Comparison of ENCODE assay signal across 8 cellular contexts in genomic region chr22:37999640-38000272, GRCh38. TPM values are rescaled to one million over a fixed set of nuclear protein-coding genes. Genes with fewer than 3 reads are reported as not detected.
A peak's percentile ranks its signal among the peaks of the same experiment; 100 is the strongest.
DNase-seq lines count a peak whose midpoint lies in the region; ATAC-seq and TF ChIP-seq lines count a peak whose summit lies in the region.

No MANE protein-coding gene starts in this region.

- H3K27ac ChIP-seq in right atrium auricular region, result peak overlapping the region in 1 of 2 donors; percentile 11
- no peak overlapping the region for H3K27ac ChIP-seq in thoracic aorta
- H3K27ac ChIP-seq in thyroid gland, result no peak overlapping the region

- TF ChIP-seq CTCF in right atrium auricular region (IDR thresholded peaks at IDR 0.05) (no peak), fibroblast of mammary gland (conservative IDR thresholded peaks at IDR 0.05; ENCODE audit: control insufficient read depth, insufficient read depth, low read depth, low read length) (no peak), thoracic aorta (IDR thresholded peaks at IDR 0.05) (no peak), thyroid gland (IDR thresholded peaks at IDR 0.05) (no peak)

- 86 to 92% methylated on average over 10 to 13 of the region's 16 CpGs for WGBS in thyroid gland, 2 donors

- DNase-seq in Right ventricle myocardium superior, result no peak
- no peak for DNase-seq in right atrium auricular region (ENCODE audit: low spot score)
- DNase-seq in SHP77 (lab: John Stamatoyannopoulos, UW), result peak; percentile 67 to 85
- peak; percentile 57 for DNase-seq in fibroblast of mammary gland (ENCODE audit: low read depth)
- peak; percentile 13 for DNase-seq in thoracic aorta (ENCODE audit: low spot score)
- no peak for DNase-seq in D341Med (ENCODE audit: low spot score)
- no peak for DNase-seq in thyroid gland

- no peak for TF ChIP-seq POLR2A in thyroid gland (IDR thresholded peaks at IDR 0.05)

- H3K9me3 ChIP-seq in right atrium auricular region (no peaks in the 10 kb centered on the region), thoracic aorta (no peaks in the 10 kb centered on the region), thyroid gland (no peaks in the 10 kb centered on the region)

- H3K4me1 ChIP-seq in right atrium auricular region (peaks cover 0 to 11% of the 10 kb centered on the region in 2 donors), thoracic aorta (ENCODE audit: control insufficient read depth in 1 of 2, low read depth in 2 of 2) (peaks cover 0 to 8% of the 10 kb centered on the region in 2 donors), thyroid gland (no peaks in the 10 kb centered on the region)

- H3K36me3 ChIP-seq in right atrium auricular region, result no peaks in the 10 kb centered on the region
- H3K36me3 ChIP-seq in thoracic aorta, result no peaks in the 10 kb centered on the region
- H3K36me3 ChIP-seq in thyroid gland, result no peaks in the 10 kb centered on the region

- peak; percentile 14 for ATAC-seq in Right ventricle myocardium superior (ENCODE audit: poor library complexity)
- no peak for ATAC-seq in thoracic aorta (ENCODE audit: insufficient number of reproducible peaks, low FRiP score, low read depth)
- no peak for ATAC-seq in GM21515 (IDR thresholded peaks at IDR 0.05; ENCODE audit: unreplicated experiment)

- intact Hi-C loops in Right ventricle myocardium superior (cut with DNase I) (no loop called here), thyroid gland (cut with DNase I) (no loop called here)

- no peak overlapping the region for H3K4me3 ChIP-seq in right atrium auricular region
- no peak overlapping the region for H3K4me3 ChIP-seq in fibroblast of mammary gland (ENCODE audit: control insufficient read depth, low read depth, low read length)
- H3K4me3 ChIP-seq in thoracic aorta, result no peak overlapping the region
- no peak overlapping the region for H3K4me3 ChIP-seq in thyroid gland (replicated peaks in 1 of 3)

- H3K27me3 ChIP-seq in right atrium auricular region (no peaks in the 10 kb centered on the region), thoracic aorta (replicated peaks; ENCODE audit: insufficient read depth) (no peaks in the 10 kb centered on the region), thyroid gland (no peaks in the 10 kb centered on the region)

RNA-seq across cellular contexts. Expression of gene SOX10, which starts 15.4 kb away (rescaled TPM):
- total RNA-seq in Right ventricle myocardium superior, result 1.2 TPM
- total RNA-seq in right atrium auricular region, result 1 to 10 TPM; 1.5 to 7.0 TPM
- total RNA-seq in thoracic aorta, result under 1 TPM; 0.49 to 0.95 TPM
- total RNA-seq in thyroid gland, result under 1 TPM in 1 of 4 donors, not detected in 3; 0.34 TPM

RNA-seq across cellular contexts. Expression of gene POLR2F, which starts 46.3 kb away (rescaled TPM):
- total RNA-seq in Right ventricle myocardium superior (85.7 TPM), right atrium auricular region (10 to 100 TPM; 53.2 to 62.1 TPM), thoracic aorta (10 to 100 TPM; 37.9 to 93.1 TPM), thyroid gland (10 to 100 TPM; 19.7 to 88.9 (median 55.2) TPM)

RNA-seq across cellular contexts. Expression of gene C22orf23, which starts 46.4 kb away (rescaled TPM):
- total RNA-seq in Right ventricle myocardium superior, result 0.30 TPM
- total RNA-seq in right atrium auricular region, result under 1 TPM in 1 of 2 donors, not detected in 1; 0.39 TPM
- not detected for total RNA-seq in thoracic aorta
- total RNA-seq in thyroid gland, result 1 to 10 TPM in 1 of 4 donors, under 1 TPM in 3; 0.59 to 1.7 (median 0.73) TPM

RNA-seq across cellular contexts. Expression of gene PICK1, which starts 57.4 kb away (rescaled TPM):
- total RNA-seq in Right ventricle myocardium superior, result 20.4 TPM
- total RNA-seq in right atrium auricular region, result 10 to 100 TPM; 33.1 to 36.0 TPM
- 10 to 100 TPM; 33.9 to 56.2 TPM for total RNA-seq in thoracic aorta
- total RNA-seq in thyroid gland, result 10 to 100 TPM; 52.2 to 81.4 (median 57.5) TPM

Comparison
In these comparisons a context has a peak if more than half of its experiments do, and no peak if none do; other contexts are left out.
1. DNase-seq: peak in SHP77 (2 of 2), fibroblast of mammary gland (single experiment) and thoracic aorta (single experiment); none in Right ventricle myocardium superior (single experiment), right atrium auricular region (single experiment), D341Med (single experiment) and thyroid gland (0 of 2).